ENCODE assay signal across 16 cellular contexts in genomic region chr4:127809173-127809800, GRCh38. TPM values are rescaled to one million over a fixed set of nuclear protein-coding genes. Genes with fewer than 3 reads are reported as not detected.
DNase-seq lines count a peak whose midpoint lies in the region; ATAC-seq and TF ChIP-seq lines count a peak whose summit lies in the region.
"Had no signal": no experiment of that assay in that cellular context is flagged by ENCODE, and none has a peak within 500 bp of the region (broad histone marks: within the 10 kb centered on the region; RNA-seq: fewer than 3 reads in every experiment).

No MANE protein-coding gene starts in this region.

- H3K4me1 Mint-ChIP-seq in chondrocyte (ENCODE audit: low read depth) = no peaks in the 10 kb centered on the region
- no peaks in the 10 kb centered on the region for H3K4me1 Mint-ChIP-seq in activated naive CD4-positive, alpha-beta T cell treated with anti-CD3 and anti-CD28 coated beads for 36 hours (ENCODE audit: low read depth)

- H3K27ac ChIP-seq in right lobe of liver (no peak overlapping the region), lower lobe of right lung (no peak overlapping the region)
- H3K27ac ChIP-seq: KMS-11, suprapubic skin had no signal

- no peaks in the 10 kb centered on the region for H3K27me3 Mint-ChIP-seq in chondrocyte (ENCODE audit: low read depth)
- H3K27me3 Mint-ChIP-seq in activated naive CD4-positive, alpha-beta T cell treated with anti-CD3 and anti-CD28 coated beads for 36 hours (ENCODE audit: low read depth) = peaks cover 8% of the 10 kb centered on the region

- H3K4me3 Mint-ChIP-seq in chondrocyte (ENCODE audit: unreplicated experiment) = no peak overlapping the region
- no peak overlapping the region for H3K4me3 Mint-ChIP-seq in activated naive CD4-positive, alpha-beta T cell treated with anti-CD3 and anti-CD28 coated beads for 36 hours

- TF ChIP-seq CTCF in GM06990 (IDR thresholded peaks at IDR 0.05; ENCODE audit: insufficient read depth, low read length, poor library complexity, severe bottlenecking) = peak; percentile 14
- no peak for TF ChIP-seq CTCF in NB4 (IDR thresholded peaks at IDR 0.05; ENCODE audit: low read depth, low read length)
- peak; percentile 65 for TF ChIP-seq CTCF in chondrocyte (IDR thresholded peaks at IDR 0.05)
- no peak for TF ChIP-seq CTCF in right lobe of liver (IDR thresholded peaks at IDR 0.05)
- TF ChIP-seq CTCF in lower lobe of right lung (IDR thresholded peaks at IDR 0.05) = no peak

- peaks cover 0 to 12% (median 0%) of the 10 kb centered on the region in 4 donors for H3K4me1 ChIP-seq in right lobe of liver
- H3K4me1 ChIP-seq in lower lobe of right lung = no peaks in the 10 kb centered on the region
- H3K4me1 ChIP-seq: suprapubic skin had no signal

- no peak overlapping the region for H3K4me3 ChIP-seq in GM06990 (replicated peaks; ENCODE audit: low read depth, low read length)
- H3K4me3 ChIP-seq in NB4 (ENCODE audit: low read depth, low read length) = no peak overlapping the region
- no peak overlapping the region for H3K4me3 ChIP-seq in right lobe of liver
- H3K4me3 ChIP-seq in lower lobe of right lung = no peak overlapping the region
- H3K4me3 ChIP-seq: suprapubic skin had no signal

- intact Hi-C loops in right lobe of liver (cut with DNase I) = no loop called here
- intact Hi-C loops in activated naive CD4-positive, alpha-beta T cell treated with anti-CD3 and anti-CD28 coated beads for 36 hours (cut with micrococcal nuclease) = no loop called here
- intact Hi-C loops in lower lobe of right lung (cut with DNase I) = no loop called here

- TF ChIP-seq POLR2A in NB4 (IDR thresholded peaks at IDR 0.05; ENCODE audit: extremely low read depth, insufficient read length) (no peak), right lobe of liver (IDR thresholded peaks at IDR 0.05) (no peak)

- H3K9me3 ChIP-seq in right lobe of liver (no peaks in the 10 kb centered on the region), lower lobe of right lung (no peaks in the 10 kb centered on the region)
- H3K9me3 ChIP-seq: suprapubic skin had no signal

- no peak for DNase-seq in GM06990 (ENCODE audit: extremely low read depth, insufficient read length)
- peak; percentile 7 for DNase-seq in NB4 (ENCODE audit: low read depth)
- no peak for DNase-seq in chondrocyte (ENCODE audit: low spot score)
- no peak for DNase-seq in right lobe of liver
- no peak for DNase-seq in kidney glomerular epithelial cell (lab: John Stamatoyannopoulos, UW)
- no peak for DNase-seq in activated naive CD4-positive, alpha-beta T cell treated with anti-CD3 and anti-CD28 coated beads for 36 hours
- DNase-seq in lower lobe of right lung = no peak
- DNase-seq: GDM1, hypothalamus, mammary epithelial cell, NCI-H2107, small intestine had no signal

- CTCF ChIA-PET in activated naive CD4-positive, alpha-beta T cell treated with anti-CD3 and anti-CD28 coated beads for 36 hours (lab: Charles Lee) = no interaction called here

- H3K27ac Mint-ChIP-seq in chondrocyte (ENCODE audit: unreplicated experiment) = no peak overlapping the region
- H3K27ac Mint-ChIP-seq in activated naive CD4-positive, alpha-beta T cell treated with anti-CD3 and anti-CD28 coated beads for 36 hours = no peak overlapping the region

- ATAC-seq in right lobe of liver (peak; percentile 58 to 79 (median 66)), GM21390 (IDR thresholded peaks at IDR 0.05; ENCODE audit: unreplicated experiment) (no peak), lower lobe of right lung (no peak)
- ATAC-seq: activated CD4-positive, CD25-positive, alpha-beta regulatory T cell treated with anti-CD3 and anti-CD28 coated beads, Interleukin-2, amount 50 U/mL, for 24 hours had no signal

- 52% methylated on average over 4 of the region's 6 CpGs for WGBS in right lobe of liver (ENCODE audit: insufficient coverage, low coverage, low lambda C conversion rate, missing lambda C conversion rate)

- no peaks in the 10 kb centered on the region for H3K9me3 Mint-ChIP-seq in chondrocyte (ENCODE audit: low read depth)
- H3K9me3 Mint-ChIP-seq in activated naive CD4-positive, alpha-beta T cell treated with anti-CD3 and anti-CD28 coated beads for 36 hours = no peaks in the 10 kb centered on the region

- H3K27me3 ChIP-seq in GM06990 (replicated peaks; ENCODE audit: control insufficient read depth, insufficient read depth, low read length) = no peaks in the 10 kb centered on the region
- H3K27me3 ChIP-seq in right lobe of liver = no peaks in the 10 kb centered on the region
- no peaks in the 10 kb centered on the region for H3K27me3 ChIP-seq in lower lobe of right lung (ENCODE audit: low read depth)
- H3K27me3 ChIP-seq: suprapubic skin had no signal

- H3K36me3 Mint-ChIP-seq in chondrocyte (ENCODE audit: low read depth) = peaks cover 1% of the 10 kb centered on the region
- no peaks in the 10 kb centered on the region for H3K36me3 Mint-ChIP-seq in activated naive CD4-positive, alpha-beta T cell treated with anti-CD3 and anti-CD28 coated beads for 36 hours (ENCODE audit: low read depth)

- no peaks in the 10 kb centered on the region; the same call in 1 of the 2 replicates for H3K36me3 ChIP-seq in GM06990 (ENCODE audit: control insufficient read depth, insufficient read depth, low read length)
- peaks cover 0 to 11% (median 0%) of the 10 kb centered on the region in 4 donors for H3K36me3 ChIP-seq in right lobe of liver
- no peaks in the 10 kb centered on the region for H3K36me3 ChIP-seq in lower lobe of right lung

RNA-seq across cellular contexts. Expression of gene HSPA4L, which starts 27.2 kb away (rescaled TPM):
- 3.7 to 5.7 TPM (median 4.0 TPM) in 3 replicates for total RNA-seq in chondrocyte
- 10 to 100 TPM in 4 of 6 experiments, 1 to 10 TPM in 2; 1.8 to 14.9 (median 13.0) TPM for total RNA-seq in right lobe of liver
- total RNA-seq in activated naive CD4-positive, alpha-beta T cell treated with anti-CD3 and anti-CD28 coated beads for 36 hours = 1 to 10 TPM; 2.6 to 2.8 TPM
- total RNA-seq in lower lobe of right lung = 3.0 TPM

Comparison
In these comparisons a context has a peak if more than half of its experiments do, and no peak if none do; other contexts are left out.
1. CTCF ChIP-seq: peak in GM06990 (single experiment) and chondrocyte (single experiment); none in NB4 (single experiment), right lobe of liver (0 of 4) and lower lobe of right lung (single experiment).
2. ATAC-seq: peak in right lobe of liver (4 of 4); none in GM21390 (single experiment) and lower lobe of right lung (0 of 2).